Comparison of ENCODE assay signal across 26 cellular contexts in the genomic region with DNA sequence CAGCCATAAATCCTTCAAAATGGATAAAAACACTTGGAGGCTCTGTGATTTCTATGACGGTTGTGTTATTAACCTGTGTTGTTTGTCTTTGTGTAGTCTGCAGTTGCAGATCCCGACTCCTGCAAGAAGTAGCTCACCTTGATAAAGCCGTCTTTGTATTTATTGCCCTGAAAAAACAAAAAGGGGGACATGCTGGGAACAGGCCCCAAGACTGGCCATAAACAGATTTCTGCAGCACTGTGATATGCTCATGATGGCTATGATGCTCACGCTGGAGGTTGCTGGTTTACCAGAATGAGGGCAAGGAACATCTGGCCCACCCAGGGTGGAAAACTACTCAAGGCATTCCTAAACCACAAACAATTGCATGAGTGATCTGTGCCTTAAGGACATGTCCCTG.
"Had no signal": no experiment of that assay in that cellular context is flagged by ENCODE, and none has a peak within 500 bp of the region (broad histone marks: within the 10 kb centered on the region; RNA-seq: fewer than 3 reads in every experiment).

No MANE protein-coding gene starts in this region.

- ATAC-seq: naive thymus-derived CD4-positive, alpha-beta T cell; natural killer cell; psoas muscle; right cardiac atrium; stimulated activated memory B cell treated with anti-CD40 and anti-IgM and Interleukin-4, amounts not matched to agents 10 μg/mL and 1 μg/mL and 100 μg/mL, for 72 hours; stimulated activated naive CD8-positive, alpha-beta T cell treated with anti-CD3 and anti-CD28 coated beads, Interleukin-15, amount 100 ng/mL, for 72 hours; stimulated activated naive CD8-positive, alpha-beta T cell treated with anti-CD3 and anti-CD28 coated beads, Interleukin-15, Interleukin-2, amounts not matched to agents 100 U/mL and 50 U/mL, for 24 hours; upper lobe of right lung had no signal

- H3K4me3 ChIP-seq: neural progenitor cell, ovary, psoas muscle, sigmoid colon, suprapubic skin, testis, tibial artery, transverse colon, upper lobe of right lung, vagina had no signal

- FAIRE-seq: small intestine had no signal

- H3K27ac ChIP-seq: neural progenitor cell, ovary, parathyroid adenoma, psoas muscle, sigmoid colon, suprapubic skin, testis, tibial artery, transverse colon, upper lobe of right lung, vagina had no signal

- H3K27me3 ChIP-seq: neural progenitor cell, ovary, sigmoid colon, testis, tibial artery, transverse colon, upper lobe of right lung, vagina had no signal

- H3K4me1 ChIP-seq: neural progenitor cell, parathyroid adenoma, psoas muscle, sigmoid colon, suprapubic skin, testis, tibial artery, transverse colon, upper lobe of right lung, vagina had no signal

- DNase-seq: naive thymus-derived CD4-positive, alpha-beta T cell; natural killer cell; occipital lobe; ovary; posterior cingulate gyrus; psoas muscle; right cardiac atrium; sigmoid colon; small intestine; stimulated activated CD4-positive, alpha-beta T cell treated with anti-CD3 and anti-CD28 coated beads, Interleukin-15, amount 100 ng/mL, for 24 hours; stimulated activated CD4-positive, alpha-beta T cell treated with anti-CD3 and anti-CD28 coated beads, Interleukin-4, amount 100 ng/mL, for 1 hour; stimulated activated CD4-positive, alpha-beta T cell treated with anti-CD3 and anti-CD28 coated beads, Interleukin-4, amount 100 ng/mL, for 4 hours; stimulated activated CD8-positive, alpha-beta memory T cell treated with anti-CD3 and anti-CD28 coated beads, Interleukin-4, amount 100 ng/mL, for 48 hours; stimulated activated naive CD4-positive, alpha-beta T cell; stimulated activated naive CD8-positive, alpha-beta T cell treated with anti-CD3 and anti-CD28 coated beads, Interleukin-15, amount 100 ng/mL, for 72 hours; stimulated activated naive CD8-positive, alpha-beta T cell treated with anti-CD3 and anti-CD28 coated beads, Interleukin-15, Interleukin-2, amounts not matched to agents 100 U/mL and 50 U/mL, for 24 hours; substantia nigra; testis; tibial artery; transverse colon; upper lobe of right lung had no signal

- H3K36me3 ChIP-seq: neural progenitor cell, ovary, sigmoid colon, suprapubic skin, tibial artery, transverse colon, upper lobe of right lung, vagina had no signal

- H3K4me2 ChIP-seq: neural progenitor cell had no signal

- H3K9me3 ChIP-seq: psoas muscle, testis, vagina had no signal
